In genomic region chr20:8132632-8133587, GRCh38 we compare ENCODE assay signal across 8 cellular contexts. TPM values are rescaled to one million over a fixed set of nuclear protein-coding genes. Genes with fewer than 3 reads are reported as not detected.
DNase-seq lines count a peak whose midpoint lies in the region; ATAC-seq lines count a peak whose summit lies in the region.

No MANE protein-coding gene starts in this region.

- H3K4me1 Mint-ChIP-seq in activated T-cell treated with anti-CD3 and anti-CD28 coated beads, Interleukin-2, amount 50 U/mL, for 24 hours (ENCODE audit: low read depth) = peaks cover 23% of the 10 kb centered on the region

- H4K20me1 ChIP-seq in GM23248 (ENCODE audit: insufficient read depth) = no peaks in the 10 kb centered on the region

- H3K4me2 ChIP-seq in GM23248 (ENCODE audit: unreplicated experiment) (peak overlapping the region; percentile 92), neuronal stem cell (ENCODE audit: insufficient read depth, low read length, poor library complexity, severe bottlenecking) (peak overlapping the region; percentile 82)

- no peak overlapping the region for H2BK5ac ChIP-seq in neuronal stem cell (ENCODE audit: low read length)

- H2AFZ ChIP-seq in ACC112 (ENCODE audit: low read length, unreplicated experiment) (peak overlapping the region; percentile 51), GM23248 (peak overlapping the region; percentile 68), neuronal stem cell (ENCODE audit: low read length) (peak overlapping the region; percentile 97)

- H3K14ac ChIP-seq in neuronal stem cell (ENCODE audit: low read length) = no peak overlapping the region

- H3K23ac ChIP-seq in neuronal stem cell (ENCODE audit: low read depth, low read length, poor library complexity) = peak overlapping the region; percentile 45

- no peak for ATAC-seq in GM18858 (IDR thresholded peaks at IDR 0.05; ENCODE audit: unreplicated experiment)
- ATAC-seq in HG02852 (IDR thresholded peaks at IDR 0.05; ENCODE audit: unreplicated experiment) = no peak

- peak overlapping the region; percentile 96 for H3K18ac ChIP-seq in neuronal stem cell (ENCODE audit: low read length)

- peaks cover 11% of the 10 kb centered on the region for H3K4me1 ChIP-seq in ACC112 (ENCODE audit: control insufficient read depth, insufficient read depth, low read length, unreplicated experiment)
- no peaks in the 10 kb centered on the region for H3K4me1 ChIP-seq in GM23248 (ENCODE audit: insufficient read depth)
- peaks cover 0 to 4% of the 10 kb centered on the region in 2 donors for H3K4me1 ChIP-seq in neuronal stem cell (ENCODE audit: control insufficient read depth in 2 of 2, insufficient read depth in 1 of 2, low read depth in 1 of 2, low read length in 2 of 2)

- H3K79me1 ChIP-seq in neuronal stem cell (ENCODE audit: low read depth, low read length) = no peaks in the 10 kb centered on the region

- H3K9me2 ChIP-seq in GM23248 (ENCODE audit: insufficient read depth) = no peaks in the 10 kb centered on the region

- no peak overlapping the region for H2AK5ac ChIP-seq in neuronal stem cell (ENCODE audit: low read depth, low read length)

- WGBS in GM23248 (ENCODE audit: low coverage in 1 of 2, low lambda C conversion rate in 2 of 2, missing lambda C conversion rate in 2 of 2), 2 experiments = 16 to 17% methylated on average over 44 to 53 of the region's 53 CpGs
- WGBS in neuronal stem cell (ENCODE audit: extremely low coverage in 2 of 2, insufficient read length in 2 of 2, insufficient replicate concordance in 1 of 2), 2 donors = no CpG with 5 or more reads among the region's 53 CpGs

- no peaks in the 10 kb centered on the region for H3K36me3 ChIP-seq in ACC112 (ENCODE audit: insufficient read depth, low read length)
- H3K36me3 ChIP-seq in GM23248 (ENCODE audit: low read depth) = no peaks in the 10 kb centered on the region
- H3K36me3 ChIP-seq in neuronal stem cell (replicated peaks in 1 of 2; ENCODE audit: control insufficient read depth in 2 of 2, insufficient read depth in 2 of 2, low read length in 2 of 2) = no peaks in the 10 kb centered on the region

- peak overlapping the region; percentile 70 for H3K9ac ChIP-seq in GM23248
- H3K9ac ChIP-seq in neuronal stem cell (ENCODE audit: low read depth, low read length, poor library complexity) = peak overlapping the region; percentile 45

- DNase-seq in GM23248 = peak; percentile 64
- no peak for DNase-seq in activated T-cell treated with anti-CD3 and anti-CD28 coated beads, Interleukin-2, amount 50 U/mL, for 24 hours
- DNase-seq in globus pallidus (ENCODE audit: low spot score) = peak; percentile 17
- peak; percentile 37 for DNase-seq in neuronal stem cell (ENCODE audit: low spot score)
- no peak for DNase-seq in NCI-H187 treated with DMSO at 0.1 percent for 48 hours (lab: John Stamatoyannopoulos, UW)

- H3K27me3 Mint-ChIP-seq in activated T-cell treated with anti-CD3 and anti-CD28 coated beads, Interleukin-2, amount 50 U/mL, for 24 hours = peaks cover 58% of the 10 kb centered on the region

- no peak overlapping the region for H2BK12ac ChIP-seq in neuronal stem cell (ENCODE audit: low read length)

- H3K9me3 ChIP-seq in GM23248 (ENCODE audit: low read depth) = no peaks in the 10 kb centered on the region
- peaks cover 0 to 5% of the 10 kb centered on the region in 2 donors for H3K9me3 ChIP-seq in neuronal stem cell (replicated peaks in 1 of 2; ENCODE audit: control insufficient read depth in 2 of 2, insufficient read depth in 1 of 2, low read depth in 1 of 2, low read length in 2 of 2)

- H3K4me3 ChIP-seq in ACC112 (ENCODE audit: low read depth, low read length) (peak overlapping the region; percentile 90), GM23248 (peak overlapping the region; percentile 79), neuronal stem cell (ENCODE audit: low read length in 2 of 2) (peak overlapping the region; percentile 62 to 90)

- H4K8ac ChIP-seq in neuronal stem cell (ENCODE audit: low read depth, low read length) = no peak overlapping the region

- no peaks in the 10 kb centered on the region for H3K27me3 ChIP-seq in ACC112 (ENCODE audit: insufficient read depth, low read length)
- H3K27me3 ChIP-seq in GM23248 (replicated peaks; ENCODE audit: insufficient read depth) = peaks cover 4% of the 10 kb centered on the region; the same call in 1 of the 2 replicates
- H3K27me3 ChIP-seq in neuronal stem cell (ENCODE audit: control insufficient read depth in 3 of 3, insufficient read depth in 3 of 3, low read depth in 1 of 3, low read length in 3 of 3) = peaks cover 0 to 7% (median 0%) of the 10 kb centered on the region in 3 experiments

- no peak overlapping the region for H2BK120ac ChIP-seq in neuronal stem cell (ENCODE audit: low read depth, low read length)

- H3K9me3 Mint-ChIP-seq in activated T-cell treated with anti-CD3 and anti-CD28 coated beads, Interleukin-2, amount 50 U/mL, for 24 hours = no peaks in the 10 kb centered on the region

- no peak overlapping the region for H3K4ac ChIP-seq in neuronal stem cell (ENCODE audit: low read length)

- H3K27ac Mint-ChIP-seq in activated T-cell treated with anti-CD3 and anti-CD28 coated beads, Interleukin-2, amount 50 U/mL, for 24 hours = no peak overlapping the region

- H4K91ac ChIP-seq in neuronal stem cell (ENCODE audit: low read depth, low read length, poor library complexity) = no peak overlapping the region

- H3K27ac ChIP-seq in ACC112 (ENCODE audit: low read depth, low read length) (peak overlapping the region; percentile 58; the same call in 1 of the 2 replicates), GM23248 (no peak overlapping the region), neuronal stem cell (replicated peaks; ENCODE audit: low read length) (no peak overlapping the region)

- H3K79me2 ChIP-seq in ACC112 (ENCODE audit: control insufficient read depth, insufficient read depth, low read length, unreplicated experiment) (peaks cover 14% of the 10 kb centered on the region), GM23248 (ENCODE audit: insufficient read depth) (no peaks in the 10 kb centered on the region)

- peak overlapping the region; percentile 74 for H3K4me3 Mint-ChIP-seq in activated T-cell treated with anti-CD3 and anti-CD28 coated beads, Interleukin-2, amount 50 U/mL, for 24 hours

- peaks cover 6% of the 10 kb centered on the region; the same call in 1 of the 2 replicates for H3F3A ChIP-seq in GM23248 (ENCODE audit: insufficient read depth)

- in situ Hi-C loops in GM23248 (cut with MboI) = loop anchor here (10.0 kb wide), 2 partner anchors 252 to 582 kb away; no protein-coding TSS in a partner anchor

- no peaks in the 10 kb centered on the region for H3K36me3 Mint-ChIP-seq in activated T-cell treated with anti-CD3 and anti-CD28 coated beads, Interleukin-2, amount 50 U/mL, for 24 hours (ENCODE audit: low read depth)

- no peak overlapping the region for H2BK15ac ChIP-seq in neuronal stem cell (ENCODE audit: low read length)

RNA-seq across cellular contexts. Expression of gene PLCB1, which starts 0.8 kb away (rescaled TPM):
- 12.8 and 14.4 TPM in 2 replicates for total RNA-seq in GM23248 (2014; rRNA removed; shearing (Covaris generic))
- polyA plus RNA-seq in GM23248 (2016; fragmentation: Nextera tagmentation; extraction: Ambion mirVana) = 3.7 and 5.5 TPM in 2 replicates
- 10.6 TPM for polyA plus RNA-seq in neuronal stem cell (2013, experiment 1 of 2)
- polyA plus RNA-seq in neuronal stem cell (2013, experiment 2 of 2) = 10.7 TPM

Comparison
In these comparisons a context has a peak if more than half of its experiments do, and no peak if none do; other contexts are left out.
1. DNase-seq: peak in GM23248 (single experiment), globus pallidus (single experiment) and neuronal stem cell (single experiment); none in activated T-cell treated with anti-CD3 and anti-CD28 coated beads, Interleukin-2, amount 50 U/mL, for 24 hours (single experiment) and NCI-H187 treated with DMSO at 0.1 percent for 48 hours (single experiment).
2. Peak in every context shown above with its lines, with median percentiles within 50 percentile points of each other: H2AFZ ChIP-seq and H3K4me3 ChIP-seq.